In the genomic region with DNA sequence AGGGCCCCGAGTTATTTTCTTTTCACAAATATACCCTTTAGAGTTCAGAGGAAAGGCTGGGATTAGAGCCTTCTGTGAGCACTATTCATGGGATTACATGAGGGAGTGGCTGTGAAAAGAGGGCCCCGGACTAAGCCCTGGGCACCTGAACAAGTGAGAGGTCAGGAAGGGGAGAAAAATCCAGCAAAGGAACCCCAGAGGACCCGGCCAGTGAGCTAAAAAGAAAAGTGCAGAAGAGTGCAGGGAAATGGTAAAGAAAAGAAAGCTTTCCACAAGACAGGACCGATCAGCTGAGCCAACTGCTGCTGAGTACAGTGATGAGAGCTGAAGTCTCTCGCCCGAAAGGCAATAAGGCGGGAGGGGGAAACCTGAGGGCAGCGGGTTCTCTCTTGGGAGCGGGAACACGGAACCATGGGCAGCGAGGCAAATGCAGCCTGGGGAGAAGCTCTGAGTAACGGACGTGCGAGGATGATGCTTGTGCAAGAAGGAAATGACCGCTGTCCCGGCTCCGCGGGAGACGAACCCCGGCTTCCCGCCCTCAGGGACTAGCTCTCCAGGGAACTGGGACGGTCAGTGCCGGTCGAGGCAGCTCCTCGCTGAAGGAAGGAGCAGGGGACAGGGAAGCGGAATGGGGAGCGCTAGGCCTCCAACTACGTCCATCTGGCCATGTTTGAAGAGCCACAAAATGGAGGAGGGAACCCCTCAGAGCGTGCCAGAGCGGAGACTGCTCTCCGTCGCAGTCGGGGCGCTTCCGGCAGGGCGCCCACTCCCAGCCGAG, we compare ENCODE assay signal across 1 cellular context.
TF ChIP-seq lines count a peak whose summit lies in the region.

No MANE protein-coding gene starts in this region.

TF ChIP-seq in HepG2, 621 proteins besides CTCF, POLR2A, EP300 and RAD21 (continued from another document and continues in another):
- TF ChIP-seq, protein P1, sequence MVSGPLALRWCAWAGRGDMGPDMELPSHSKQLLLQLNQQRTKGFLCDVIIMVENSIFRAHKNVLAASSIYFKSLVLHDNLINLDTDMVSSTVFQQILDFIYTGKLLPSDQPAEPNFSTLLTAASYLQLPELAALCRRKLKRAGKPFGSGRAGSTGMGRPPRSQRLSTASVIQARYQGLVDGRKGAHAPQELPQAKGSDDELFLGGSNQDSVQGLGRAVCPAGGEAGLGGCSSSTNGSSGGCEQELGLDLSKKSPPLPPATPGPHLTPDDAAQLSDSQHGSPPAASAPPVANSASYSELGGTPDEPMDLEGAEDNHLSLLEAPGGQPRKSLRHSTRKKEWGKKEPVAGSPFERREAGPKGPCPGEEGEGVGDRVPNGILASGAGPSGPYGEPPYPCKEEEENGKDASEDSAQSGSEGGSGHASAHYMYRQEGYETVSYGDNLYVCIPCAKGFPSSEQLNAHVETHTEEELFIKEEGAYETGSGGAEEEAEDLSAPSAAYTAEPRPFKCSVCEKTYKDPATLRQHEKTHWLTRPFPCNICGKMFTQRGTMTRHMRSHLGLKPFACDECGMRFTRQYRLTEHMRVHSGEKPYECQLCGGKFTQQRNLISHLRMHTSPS (CRISPR knock-in tag; IDR thresholded peaks at IDR 0.05; ENCODE audit: low read depth) = no peak
- TF ChIP-seq, protein P2, sequence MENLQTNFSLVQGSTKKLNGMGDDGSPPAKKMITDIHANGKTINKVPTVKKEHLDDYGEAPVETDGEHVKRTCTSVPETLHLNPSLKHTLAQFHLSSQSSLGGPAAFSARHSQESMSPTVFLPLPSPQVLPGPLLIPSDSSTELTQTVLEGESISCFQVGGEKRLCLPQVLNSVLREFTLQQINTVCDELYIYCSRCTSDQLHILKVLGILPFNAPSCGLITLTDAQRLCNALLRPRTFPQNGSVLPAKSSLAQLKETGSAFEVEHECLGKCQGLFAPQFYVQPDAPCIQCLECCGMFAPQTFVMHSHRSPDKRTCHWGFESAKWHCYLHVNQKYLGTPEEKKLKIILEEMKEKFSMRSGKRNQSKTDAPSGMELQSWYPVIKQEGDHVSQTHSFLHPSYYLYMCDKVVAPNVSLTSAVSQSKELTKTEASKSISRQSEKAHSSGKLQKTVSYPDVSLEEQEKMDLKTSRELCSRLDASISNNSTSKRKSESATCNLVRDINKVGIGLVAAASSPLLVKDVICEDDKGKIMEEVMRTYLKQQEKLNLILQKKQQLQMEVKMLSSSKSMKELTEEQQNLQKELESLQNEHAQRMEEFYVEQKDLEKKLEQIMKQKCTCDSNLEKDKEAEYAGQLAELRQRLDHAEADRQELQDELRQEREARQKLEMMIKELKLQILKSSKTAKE (CRISPR knock-in tag; IDR thresholded peaks at IDR 0.05; ENCODE audit: borderline replicate concordance) = 0 out of 2 replicates have a peak, but pooled peaks have one; percentile 1
- TF ChIP-seq, protein P3, sequence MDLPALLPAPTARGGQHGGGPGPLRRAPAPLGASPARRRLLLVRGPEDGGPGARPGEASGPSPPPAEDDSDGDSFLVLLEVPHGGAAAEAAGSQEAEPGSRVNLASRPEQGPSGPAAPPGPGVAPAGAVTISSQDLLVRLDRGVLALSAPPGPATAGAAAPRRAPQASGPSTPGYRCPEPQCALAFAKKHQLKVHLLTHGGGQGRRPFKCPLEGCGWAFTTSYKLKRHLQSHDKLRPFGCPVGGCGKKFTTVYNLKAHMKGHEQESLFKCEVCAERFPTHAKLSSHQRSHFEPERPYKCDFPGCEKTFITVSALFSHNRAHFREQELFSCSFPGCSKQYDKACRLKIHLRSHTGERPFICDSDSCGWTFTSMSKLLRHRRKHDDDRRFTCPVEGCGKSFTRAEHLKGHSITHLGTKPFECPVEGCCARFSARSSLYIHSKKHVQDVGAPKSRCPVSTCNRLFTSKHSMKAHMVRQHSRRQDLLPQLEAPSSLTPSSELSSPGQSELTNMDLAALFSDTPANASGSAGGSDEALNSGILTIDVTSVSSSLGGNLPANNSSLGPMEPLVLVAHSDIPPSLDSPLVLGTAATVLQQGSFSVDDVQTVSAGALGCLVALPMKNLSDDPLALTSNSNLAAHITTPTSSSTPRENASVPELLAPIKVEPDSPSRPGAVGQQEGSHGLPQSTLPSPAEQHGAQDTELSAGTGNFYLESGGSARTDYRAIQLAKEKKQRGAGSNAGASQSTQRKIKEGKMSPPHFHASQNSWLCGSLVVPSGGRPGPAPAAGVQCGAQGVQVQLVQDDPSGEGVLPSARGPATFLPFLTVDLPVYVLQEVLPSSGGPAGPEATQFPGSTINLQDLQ (CRISPR knock-in tag; IDR thresholded peaks at IDR 0.05) = no peak
- TF ChIP-seq, protein P4, sequence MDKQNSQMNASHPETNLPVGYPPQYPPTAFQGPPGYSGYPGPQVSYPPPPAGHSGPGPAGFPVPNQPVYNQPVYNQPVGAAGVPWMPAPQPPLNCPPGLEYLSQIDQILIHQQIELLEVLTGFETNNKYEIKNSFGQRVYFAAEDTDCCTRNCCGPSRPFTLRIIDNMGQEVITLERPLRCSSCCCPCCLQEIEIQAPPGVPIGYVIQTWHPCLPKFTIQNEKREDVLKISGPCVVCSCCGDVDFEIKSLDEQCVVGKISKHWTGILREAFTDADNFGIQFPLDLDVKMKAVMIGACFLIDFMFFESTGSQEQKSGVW (CRISPR knock-in tag; IDR thresholded peaks at IDR 0.05; ENCODE audit: borderline replicate concordance) = no peak
- TF ChIP-seq, protein P5, sequence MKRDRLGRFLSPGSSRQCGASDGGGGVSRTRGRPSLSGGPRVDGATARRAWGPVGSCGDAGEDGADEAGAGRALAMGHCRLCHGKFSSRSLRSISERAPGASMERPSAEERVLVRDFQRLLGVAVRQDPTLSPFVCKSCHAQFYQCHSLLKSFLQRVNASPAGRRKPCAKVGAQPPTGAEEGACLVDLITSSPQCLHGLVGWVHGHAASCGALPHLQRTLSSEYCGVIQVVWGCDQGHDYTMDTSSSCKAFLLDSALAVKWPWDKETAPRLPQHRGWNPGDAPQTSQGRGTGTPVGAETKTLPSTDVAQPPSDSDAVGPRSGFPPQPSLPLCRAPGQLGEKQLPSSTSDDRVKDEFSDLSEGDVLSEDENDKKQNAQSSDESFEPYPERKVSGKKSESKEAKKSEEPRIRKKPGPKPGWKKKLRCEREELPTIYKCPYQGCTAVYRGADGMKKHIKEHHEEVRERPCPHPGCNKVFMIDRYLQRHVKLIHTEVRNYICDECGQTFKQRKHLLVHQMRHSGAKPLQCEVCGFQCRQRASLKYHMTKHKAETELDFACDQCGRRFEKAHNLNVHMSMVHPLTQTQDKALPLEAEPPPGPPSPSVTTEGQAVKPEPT (CRISPR knock-in tag; IDR thresholded peaks at IDR 0.05; ENCODE audit: low read depth) = peak; percentile 3; the same call in 1 of the 2 replicates
- TF ChIP-seq ZNF235 (CRISPR knock-in tag; IDR thresholded peaks at IDR 0.05; ENCODE audit: borderline replicate concordance) = peak; percentile 12; the same call in 1 of the 2 replicates
- TF ChIP-seq IRX3 (CRISPR knock-in tag; IDR thresholded peaks at IDR 0.05; ENCODE audit: borderline replicate concordance, low read depth) = no peak
- no peak for TF ChIP-seq ZNF616 (CRISPR knock-in tag; IDR thresholded peaks at IDR 0.05; ENCODE audit: low read depth)
- TF ChIP-seq MIXL1 (CRISPR knock-in tag; IDR thresholded peaks at IDR 0.05) = no peak
- TF ChIP-seq, protein P6, sequence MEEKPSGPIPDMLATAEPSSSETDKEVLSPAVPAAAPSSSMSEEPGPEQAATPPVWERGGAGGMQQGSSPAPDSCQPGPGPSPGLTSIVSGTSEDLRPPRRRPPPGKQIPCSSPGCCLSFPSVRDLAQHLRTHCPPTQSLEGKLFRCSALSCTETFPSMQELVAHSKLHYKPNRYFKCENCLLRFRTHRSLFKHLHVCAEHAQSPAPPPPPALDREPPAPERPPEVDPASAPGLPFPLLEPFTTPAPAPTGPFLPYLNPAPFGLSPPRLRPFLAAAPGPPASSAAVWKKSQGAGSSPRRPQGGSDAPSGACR (CRISPR knock-in tag; IDR thresholded peaks at IDR 0.05) = peak; percentile 7
- peak; percentile 58; the same call in 1 of the 2 replicates for TF ChIP-seq ZNF251 (CRISPR knock-in tag; IDR thresholded peaks at IDR 0.05)
- TF ChIP-seq, protein P7, sequence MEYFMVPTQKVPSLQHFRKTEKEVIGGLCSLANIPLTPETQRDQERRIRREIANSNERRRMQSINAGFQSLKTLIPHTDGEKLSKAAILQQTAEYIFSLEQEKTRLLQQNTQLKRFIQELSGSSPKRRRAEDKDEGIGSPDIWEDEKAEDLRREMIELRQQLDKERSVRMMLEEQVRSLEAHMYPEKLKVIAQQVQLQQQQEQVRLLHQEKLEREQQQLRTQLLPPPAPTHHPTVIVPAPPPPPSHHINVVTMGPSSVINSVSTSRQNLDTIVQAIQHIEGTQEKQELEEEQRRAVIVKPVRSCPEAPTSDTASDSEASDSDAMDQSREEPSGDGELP (IDR thresholded peaks at IDR 0.05; ENCODE audit: borderline replicate concordance, low read depth) = peak; percentile 68; the same call in 1 of the 2 replicates
- TF ChIP-seq RFX1 (IDR thresholded peaks at IDR 0.05) = no peak
- 0 out of 2 replicates have a peak, but pooled peaks have one; percentile 58 for TF ChIP-seq CC2D1A (CRISPR knock-in tag; IDR thresholded peaks at IDR 0.05)
- TF ChIP-seq DNMT3B (CRISPR knock-in tag; conservative IDR thresholded peaks at IDR 0.05) = no peak
- 0 out of 2 replicates have a peak, but pooled peaks have one; percentile 27 for TF ChIP-seq PAWR (CRISPR knock-in tag; IDR thresholded peaks at IDR 0.05; ENCODE audit: borderline replicate concordance)
- peak; percentile 70; the same call in 1 of the 2 replicates for TF ChIP-seq ZBTB8A (CRISPR knock-in tag; IDR thresholded peaks at IDR 0.05; ENCODE audit: borderline replicate concordance, low read depth)
- TF ChIP-seq, protein P8, sequence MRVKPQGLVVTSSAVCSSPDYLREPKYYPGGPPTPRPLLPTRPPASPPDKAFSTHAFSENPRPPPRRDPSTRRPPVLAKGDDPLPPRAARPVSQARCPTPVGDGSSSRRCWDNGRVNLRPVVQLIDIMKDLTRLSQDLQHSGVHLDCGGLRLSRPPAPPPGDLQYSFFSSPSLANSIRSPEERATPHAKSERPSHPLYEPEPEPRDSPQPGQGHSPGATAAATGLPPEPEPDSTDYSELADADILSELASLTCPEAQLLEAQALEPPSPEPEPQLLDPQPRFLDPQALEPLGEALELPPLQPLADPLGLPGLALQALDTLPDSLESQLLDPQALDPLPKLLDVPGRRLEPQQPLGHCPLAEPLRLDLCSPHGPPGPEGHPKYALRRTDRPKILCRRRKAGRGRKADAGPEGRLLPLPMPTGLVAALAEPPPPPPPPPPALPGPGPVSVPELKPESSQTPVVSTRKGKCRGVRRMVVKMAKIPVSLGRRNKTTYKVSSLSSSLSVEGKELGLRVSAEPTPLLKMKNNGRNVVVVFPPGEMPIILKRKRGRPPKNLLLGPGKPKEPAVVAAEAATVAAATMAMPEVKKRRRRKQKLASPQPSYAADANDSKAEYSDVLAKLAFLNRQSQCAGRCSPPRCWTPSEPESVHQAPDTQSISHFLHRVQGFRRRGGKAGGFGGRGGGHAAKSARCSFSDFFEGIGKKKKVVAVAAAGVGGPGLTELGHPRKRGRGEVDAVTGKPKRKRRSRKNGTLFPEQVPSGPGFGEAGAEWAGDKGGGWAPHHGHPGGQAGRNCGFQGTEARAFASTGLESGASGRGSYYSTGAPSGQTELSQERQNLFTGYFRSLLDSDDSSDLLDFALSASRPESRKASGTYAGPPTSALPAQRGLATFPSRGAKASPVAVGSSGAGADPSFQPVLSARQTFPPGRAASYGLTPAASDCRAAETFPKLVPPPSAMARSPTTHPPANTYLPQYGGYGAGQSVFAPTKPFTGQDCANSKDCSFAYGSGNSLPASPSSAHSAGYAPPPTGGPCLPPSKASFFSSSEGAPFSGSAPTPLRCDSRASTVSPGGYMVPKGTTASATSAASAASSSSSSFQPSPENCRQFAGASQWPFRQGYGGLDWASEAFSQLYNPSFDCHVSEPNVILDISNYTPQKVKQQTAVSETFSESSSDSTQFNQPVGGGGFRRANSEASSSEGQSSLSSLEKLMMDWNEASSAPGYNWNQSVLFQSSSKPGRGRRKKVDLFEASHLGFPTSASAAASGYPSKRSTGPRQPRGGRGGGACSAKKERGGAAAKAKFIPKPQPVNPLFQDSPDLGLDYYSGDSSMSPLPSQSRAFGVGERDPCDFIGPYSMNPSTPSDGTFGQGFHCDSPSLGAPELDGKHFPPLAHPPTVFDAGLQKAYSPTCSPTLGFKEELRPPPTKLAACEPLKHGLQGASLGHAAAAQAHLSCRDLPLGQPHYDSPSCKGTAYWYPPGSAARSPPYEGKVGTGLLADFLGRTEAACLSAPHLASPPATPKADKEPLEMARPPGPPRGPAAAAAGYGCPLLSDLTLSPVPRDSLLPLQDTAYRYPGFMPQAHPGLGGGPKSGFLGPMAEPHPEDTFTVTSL (CRISPR knock-in tag; IDR thresholded peaks at IDR 0.05; ENCODE audit: borderline replicate concordance) = 0 out of 2 replicates have a peak, but pooled peaks have one; percentile 11
- TF ChIP-seq ZEB1 (IDR thresholded peaks at IDR 0.05; ENCODE audit: insufficient replicate concordance, low read depth) = peak; percentile 8
- TF ChIP-seq ZFP82 (CRISPR knock-in tag; IDR thresholded peaks at IDR 0.05; ENCODE audit: borderline replicate concordance) = peak; percentile 18; the same call in 1 of the 2 replicates
- peak; percentile 1; the same call in 1 of the 2 replicates for TF ChIP-seq ZNF160 (CRISPR knock-in tag; IDR thresholded peaks at IDR 0.05)
- TF ChIP-seq, protein P9, sequence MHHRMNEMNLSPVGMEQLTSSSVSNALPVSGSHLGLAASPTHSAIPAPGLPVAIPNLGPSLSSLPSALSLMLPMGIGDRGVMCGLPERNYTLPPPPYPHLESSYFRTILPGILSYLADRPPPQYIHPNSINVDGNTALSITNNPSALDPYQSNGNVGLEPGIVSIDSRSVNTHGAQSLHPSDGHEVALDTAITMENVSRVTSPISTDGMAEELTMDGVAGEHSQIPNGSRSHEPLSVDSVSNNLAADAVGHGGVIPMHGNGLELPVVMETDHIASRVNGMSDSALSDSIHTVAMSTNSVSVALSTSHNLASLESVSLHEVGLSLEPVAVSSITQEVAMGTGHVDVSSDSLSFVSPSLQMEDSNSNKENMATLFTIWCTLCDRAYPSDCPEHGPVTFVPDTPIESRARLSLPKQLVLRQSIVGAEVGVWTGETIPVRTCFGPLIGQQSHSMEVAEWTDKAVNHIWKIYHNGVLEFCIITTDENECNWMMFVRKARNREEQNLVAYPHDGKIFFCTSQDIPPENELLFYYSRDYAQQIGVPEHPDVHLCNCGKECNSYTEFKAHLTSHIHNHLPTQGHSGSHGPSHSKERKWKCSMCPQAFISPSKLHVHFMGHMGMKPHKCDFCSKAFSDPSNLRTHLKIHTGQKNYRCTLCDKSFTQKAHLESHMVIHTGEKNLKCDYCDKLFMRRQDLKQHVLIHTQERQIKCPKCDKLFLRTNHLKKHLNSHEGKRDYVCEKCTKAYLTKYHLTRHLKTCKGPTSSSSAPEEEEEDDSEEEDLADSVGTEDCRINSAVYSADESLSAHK (CRISPR knock-in tag; IDR thresholded peaks at IDR 0.05; ENCODE audit: borderline replicate concordance) = no peak
- peak; percentile 73 for TF ChIP-seq ZBTB3 (CRISPR knock-in tag; IDR thresholded peaks at IDR 0.05; ENCODE audit: borderline replicate concordance, low read depth)
- no peak for TF ChIP-seq NCOA5 (CRISPR knock-in tag; IDR thresholded peaks at IDR 0.05)
- TF ChIP-seq PHF5A (CRISPR knock-in tag; IDR thresholded peaks at IDR 0.05; ENCODE audit: low read depth, unreplicated experiment) = no peak
- TF ChIP-seq, protein P10, sequence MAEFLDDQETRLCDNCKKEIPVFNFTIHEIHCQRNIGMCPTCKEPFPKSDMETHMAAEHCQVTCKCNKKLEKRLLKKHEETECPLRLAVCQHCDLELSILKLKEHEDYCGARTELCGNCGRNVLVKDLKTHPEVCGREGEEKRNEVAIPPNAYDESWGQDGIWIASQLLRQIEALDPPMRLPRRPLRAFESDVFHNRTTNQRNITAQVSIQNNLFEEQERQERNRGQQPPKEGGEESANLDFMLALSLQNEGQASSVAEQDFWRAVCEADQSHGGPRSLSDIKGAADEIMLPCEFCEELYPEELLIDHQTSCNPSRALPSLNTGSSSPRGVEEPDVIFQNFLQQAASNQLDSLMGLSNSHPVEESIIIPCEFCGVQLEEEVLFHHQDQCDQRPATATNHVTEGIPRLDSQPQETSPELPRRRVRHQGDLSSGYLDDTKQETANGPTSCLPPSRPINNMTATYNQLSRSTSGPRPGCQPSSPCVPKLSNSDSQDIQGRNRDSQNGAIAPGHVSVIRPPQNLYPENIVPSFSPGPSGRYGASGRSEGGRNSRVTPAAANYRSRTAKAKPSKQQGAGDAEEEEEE (CRISPR knock-in tag; IDR thresholded peaks at IDR 0.05; ENCODE audit: borderline replicate concordance) = 0 out of 2 replicates have a peak, but pooled peaks have one; percentile 18
- peak; percentile 62 for TF ChIP-seq PAX8 (CRISPR knock-in tag; IDR thresholded peaks at IDR 0.05; ENCODE audit: borderline replicate concordance)
